ENCODE assay signal across 7 cellular contexts in genomic region chr2:109761976-109762375, GRCh38. TPM values are rescaled to one million over a fixed set of nuclear protein-coding genes. Genes with fewer than 3 reads are reported as not detected.
A peak's percentile ranks its signal among the peaks of the same experiment; 100 is the strongest.
DNase-seq lines count a peak whose midpoint lies in the region; ATAC-seq, FAIRE-seq and TF ChIP-seq lines count a peak whose summit lies in the region.
"Not testable (repeated sequence)": the region's sequence is repeated elsewhere in the genome, so short reads cannot be mapped to it uniquely, and the experiment has no call there.

No MANE protein-coding gene starts in this region.

- H3K79me2 ChIP-seq in OCI-LY3 (ENCODE audit: low read length): not testable (repeated sequence)

- not testable (repeated sequence) for H3K27ac Mint-ChIP-seq in activated T-helper 17 cell treated with anti-CD3 and anti-CD28 coated beads, Interleukin-2, amount 50 U/mL, for 72 hours

- H3K9me3 ChIP-seq in OCI-LY3 (ENCODE audit: insufficient read depth, low read length); pancreas: not testable (repeated sequence)

- peak overlapping the region; percentile 34; the same call in 1 of the 2 replicates for H3K4me2 ChIP-seq in OCI-LY3 (ENCODE audit: low read length)

- H2AFZ ChIP-seq in OCI-LY3 (ENCODE audit: low read depth, low read length): not testable (repeated sequence)

- H3K36me3 ChIP-seq in OCI-LY3 (replicated peaks; ENCODE audit: low read depth, low read length); pancreas: not testable (repeated sequence)

- ATAC-seq in GM19351 (IDR thresholded peaks at IDR 0.05; ENCODE audit: unreplicated experiment): peak; percentile 28
- ATAC-seq in HG02852 (IDR thresholded peaks at IDR 0.05; ENCODE audit: unreplicated experiment): peak; percentile 29
- ATAC-seq in HG02885 (IDR thresholded peaks at IDR 0.05; ENCODE audit: poor library complexity, unreplicated experiment): peak; percentile 34
- peak; percentile 37 for ATAC-seq in activated T-helper 17 cell treated with anti-CD3 and anti-CD28 coated beads, Interleukin-2, amount 50 U/mL, for 72 hours (replicated peaks)
- peak; percentile 85 for ATAC-seq in left colon
- not testable (repeated sequence) for ATAC-seq in pancreas

- intact Hi-C loops in left colon (cut with DNase I, micrococcal nuclease); pancreas (cut with DNase I): not testable (repeated sequence)

- not testable (repeated sequence) for H4K20me1 ChIP-seq in OCI-LY3 (ENCODE audit: insufficient read depth, low read length)

- WGBS in pancreas, 2 donors: 89 to 92% methylated on average over 1 of the region's 5 CpGs

- H3K36me3 Mint-ChIP-seq in activated T-helper 17 cell treated with anti-CD3 and anti-CD28 coated beads, Interleukin-2, amount 50 U/mL, for 72 hours (ENCODE audit: low read depth): not testable (repeated sequence)

- not testable (repeated sequence) for H3K4me3 ChIP-seq in OCI-LY3 (ENCODE audit: low read length); pancreas

- H3K9me3 Mint-ChIP-seq in activated T-helper 17 cell treated with anti-CD3 and anti-CD28 coated beads, Interleukin-2, amount 50 U/mL, for 72 hours: not testable (repeated sequence)

- H3K27ac ChIP-seq in OCI-LY3 (ENCODE audit: low read length); pancreas: not testable (repeated sequence)

- not testable (repeated sequence) for H3K4me1 ChIP-seq in OCI-LY3 (ENCODE audit: low read length); pancreas

- H3K27me3 Mint-ChIP-seq in activated T-helper 17 cell treated with anti-CD3 and anti-CD28 coated beads, Interleukin-2, amount 50 U/mL, for 72 hours: not testable (repeated sequence)

- not testable (repeated sequence) for H3K9ac ChIP-seq in OCI-LY3 (ENCODE audit: low read length)

- not testable (repeated sequence) for H3K4me3 Mint-ChIP-seq in activated T-helper 17 cell treated with anti-CD3 and anti-CD28 coated beads, Interleukin-2, amount 50 U/mL, for 72 hours

- not testable (repeated sequence) for TF ChIP-seq CTCF in OCI-LY3 (IDR thresholded peaks at IDR 0.05; ENCODE audit: low read depth, low read length); pancreas (IDR thresholded peaks at IDR 0.05)

- H3K4me1 Mint-ChIP-seq in activated T-helper 17 cell treated with anti-CD3 and anti-CD28 coated beads, Interleukin-2, amount 50 U/mL, for 72 hours: not testable (repeated sequence)

- not testable (repeated sequence) for DNase-seq in left colon, pancreas

- peak; percentile 5 for FAIRE-seq in pancreas (lab: Jason Lieb, UNC)

- not testable (repeated sequence) for H3K27me3 ChIP-seq in OCI-LY3 (ENCODE audit: low read depth, low read length); pancreas

RNA-seq across cellular contexts. Expression of gene RGPD5, which starts 32.1 kb away (rescaled TPM):
- total RNA-seq in activated T-helper 17 cell treated with anti-CD3 and anti-CD28 coated beads, Interleukin-2, amount 50 U/mL, for 72 hours: 10 to 100 TPM; 13.7 to 19.3 TPM
- 10 to 100 TPM; 23.6 to 38.2 TPM for total RNA-seq in left colon
- 10 to 100 TPM; 15.2 to 59.4 (median 33.0) TPM for total RNA-seq in pancreas
- polyA plus RNA-seq in pancreas: 10 to 100 TPM; 18.7 TPM
